36 cellular contexts compared by ENCODE assay signal in genomic region chr18:56453576-56453975, GRCh38.
"Had no signal": no experiment of that assay in that cellular context is flagged by ENCODE, and none has a peak within 500 bp of the region (broad histone marks: within the 10 kb centered on the region; RNA-seq: fewer than 3 reads in every experiment).

No MANE protein-coding gene starts in this region.

- H3K9me3 ChIP-seq: adrenal gland, body of pancreas, breast epithelium had no signal

- FAIRE-seq: astrocyte, TTC549 had no signal

- H3K9me3 Mint-ChIP-seq: activated CD4-positive, alpha-beta memory T cell treated with anti-CD3 and anti-CD28 coated beads, Interleukin-2, amount 10 ng/mL, durations not matched to agents 7 days and 5 days; activated CD4-positive, alpha-beta T cell treated with anti-CD3 and anti-CD28 coated beads, Interleukin-2, amount 10 ng/mL, durations not matched to agents 7 days and 5 days; activated naive CD4-positive, alpha-beta T cell treated with anti-CD3 and anti-CD28 coated beads for 36 hours; activated naive CD4-positive, alpha-beta T cell treated with anti-CD3 and anti-CD28 coated beads, Interleukin-2, amount 50 U/mL, for 72 hours; activated naive CD8-positive, alpha-beta T cell treated with anti-CD3 and anti-CD28 coated beads for 36 hours; activated T-cell treated with anti-CD3 and anti-CD28 coated beads, Interleukin-2, amount 50 U/mL, for 4 hours; activated T-cell treated with anti-CD3 and anti-CD28 coated beads, Interleukin-2, amount 50 U/mL, for 72 hours; activated T-helper 1 cell treated with anti-CD3 and anti-CD28 coated beads, Interleukin-12 subunit alpha, Interleukin-12 subunit beta, Interleukin-2, Interleukin-4 antibody, amounts not matched to agents 30 ng/mL and 10 ng/mL and 1 ng/mL, durations not matched to agents 14 hours and 24 hours and 36 hours; activated T-helper 17 cell treated with anti-CD3 and anti-CD28 coated beads, Interleukin-2, amount 50 U/mL, for 72 hours; T-helper 1 cell treated with Interleukin-12 subunit alpha and Interleukin-12 subunit beta and Interleukin-4 antibody, amounts not matched to agents 30 μg/mL and 1 μg/mL, for 36 hours; T-helper 2 cell treated with Interferon-gamma antibody and Interleukin-4, amounts not matched to agents 5 μg/mL and 100 μg/mL, for 36 hours had no signal

- ATAC-seq: activated CD4-positive, alpha-beta T cell treated with anti-CD3 and anti-CD28 coated beads for 36 hours; activated CD4-positive, CD25-positive, alpha-beta regulatory T cell treated with anti-CD3 and anti-CD28 coated beads, Interleukin-2, amount 50 U/mL, for 24 hours; activated naive CD4-positive, alpha-beta T cell treated with anti-CD3 and anti-CD28 coated beads, Interleukin-2, amount 50 U/mL, for 72 hours; activated T-cell treated with anti-CD3 and anti-CD28 coated beads, Interleukin-2, amount 50 U/mL, for 4 hours; activated T-cell treated with anti-CD3 and anti-CD28 coated beads, Interleukin-2, amount 50 U/mL, for 72 hours; activated T-helper 17 cell treated with anti-CD3 and anti-CD28 coated beads, Interleukin-2, amount 50 U/mL, for 72 hours; body of pancreas had no signal

- H3K36me3 Mint-ChIP-seq: activated naive CD4-positive, alpha-beta T cell treated with anti-CD3 and anti-CD28 coated beads, Interleukin-2, amount 50 U/mL, for 72 hours; activated naive CD8-positive, alpha-beta T cell treated with anti-CD3 and anti-CD28 coated beads for 36 hours had no signal

- H3K4me3 Mint-ChIP-seq: activated CD4-positive, alpha-beta memory T cell treated with anti-CD3 and anti-CD28 coated beads, Interleukin-2, amount 10 ng/mL, durations not matched to agents 7 days and 5 days; activated CD4-positive, alpha-beta T cell treated with anti-CD3 and anti-CD28 coated beads for 36 hours; activated CD4-positive, alpha-beta T cell treated with anti-CD3 and anti-CD28 coated beads, Interleukin-2, amount 10 ng/mL, durations not matched to agents 7 days and 5 days; activated naive CD4-positive, alpha-beta T cell treated with anti-CD3 and anti-CD28 coated beads for 36 hours; activated naive CD8-positive, alpha-beta T cell treated with anti-CD3 and anti-CD28 coated beads for 36 hours; activated T-cell treated with anti-CD3 and anti-CD28 coated beads, Interleukin-2, amount 50 U/mL, for 4 hours; activated T-cell treated with anti-CD3 and anti-CD28 coated beads, Interleukin-2, amount 50 U/mL, for 72 hours; activated T-helper 1 cell treated with anti-CD3 and anti-CD28 coated beads, Interleukin-12 subunit alpha, Interleukin-12 subunit beta, Interleukin-2, Interleukin-4 antibody, amounts not matched to agents 30 ng/mL and 10 ng/mL and 1 ng/mL, durations not matched to agents 14 hours and 24 hours and 36 hours; activated T-helper 17 cell treated with anti-CD3 and anti-CD28 coated beads, Interleukin-2, amount 50 U/mL, for 72 hours; T-helper 1 cell treated with Interleukin-12 subunit alpha and Interleukin-12 subunit beta and Interleukin-4 antibody, amounts not matched to agents 30 μg/mL and 1 μg/mL, for 36 hours; T-helper 2 cell treated with Interferon-gamma antibody and Interleukin-4, amounts not matched to agents 5 μg/mL and 100 μg/mL, for 36 hours had no signal

- H3K4me1 ChIP-seq: adrenal gland, body of pancreas, breast epithelium had no signal

- H3K4me3 ChIP-seq: adrenal gland, body of pancreas, breast epithelium had no signal

- DNase-seq: activated CD4-positive, alpha-beta memory T cell treated with anti-CD3 and anti-CD28 coated beads, Interleukin-2, amount 10 ng/mL, durations not matched to agents 7 days and 5 days; activated CD4-positive, alpha-beta T cell treated with anti-CD3 and anti-CD28 coated beads for 1 hour; activated CD4-positive, alpha-beta T cell treated with anti-CD3 and anti-CD28 coated beads for 36 hours; activated CD4-positive, alpha-beta T cell treated with anti-CD3 and anti-CD28 coated beads for 48 hours; activated CD4-positive, alpha-beta T cell treated with anti-CD3 and anti-CD28 coated beads, Interleukin-2, amount 10 ng/mL, durations not matched to agents 7 days and 5 days; activated CD4-positive, alpha-beta T cell treated with anti-CD3 and anti-CD28 coated beads, Interleukin-2, amount 50 U/mL, for 48 hours; activated CD4-positive, CD25-positive, alpha-beta regulatory T cell; activated CD8-positive, alpha-beta memory T cell treated with anti-CD3 and anti-CD28 coated beads, Interleukin-2, amount 50 U/mL, for 4 hours; activated effector memory CD4-positive, alpha-beta T cell treated with anti-CD3 and anti-CD28 coated beads, Interleukin-2, amount 50 U/mL, for 16 hours; activated gamma-delta T cell treated with Interleukin-2 at 50 U/mL for 16 hours; activated naive CD4-positive, alpha-beta T cell; activated naive CD4-positive, alpha-beta T cell treated with anti-CD3 and anti-CD28 coated beads for 36 hours; activated naive CD4-positive, alpha-beta T cell treated with anti-CD3 and anti-CD28 coated beads, Interleukin-2, amount 50 U/mL, for 16 hours; activated naive CD8-positive, alpha-beta T cell treated with anti-CD3 and anti-CD28 coated beads for 36 hours; activated T-cell treated with anti-CD3 and anti-CD28 coated beads for 4 hours; activated T-cell treated with anti-CD3 and anti-CD28 coated beads, Interleukin-2, amount 50 U/mL, for 1 hour; activated T-cell treated with anti-CD3 and anti-CD28 coated beads, Interleukin-2, amount 50 U/mL, for 4 hours; activated T-cell treated with anti-CD3 and anti-CD28 coated beads, Interleukin-2, amount 50 U/mL, for 72 hours; adrenal gland; amniotic stem cell; aorta; body of pancreas; brain microvascular endothelial cell; central memory CD4-positive, alpha-beta T cell; T-helper 2 cell; T-helper 9 cell had no signal

- H3K36me3 ChIP-seq: adrenal gland, brain microvascular endothelial cell, breast epithelium had no signal

- H3K4me1 Mint-ChIP-seq: activated CD4-positive, alpha-beta memory T cell treated with anti-CD3 and anti-CD28 coated beads, Interleukin-2, amount 10 ng/mL, durations not matched to agents 7 days and 5 days; activated CD4-positive, alpha-beta T cell treated with anti-CD3 and anti-CD28 coated beads for 36 hours; activated CD4-positive, alpha-beta T cell treated with anti-CD3 and anti-CD28 coated beads, Interleukin-2, amount 10 ng/mL, durations not matched to agents 7 days and 5 days; activated naive CD8-positive, alpha-beta T cell treated with anti-CD3 and anti-CD28 coated beads for 36 hours; activated T-helper 17 cell treated with anti-CD3 and anti-CD28 coated beads, Interleukin-2, amount 50 U/mL, for 72 hours had no signal

- H3K27ac ChIP-seq: adrenal gland, body of pancreas, brain microvascular endothelial cell, breast epithelium, VCaP had no signal

- H3K27me3 ChIP-seq: adrenal gland, body of pancreas, brain microvascular endothelial cell, breast epithelium had no signal

- H3K27ac Mint-ChIP-seq: activated CD4-positive, alpha-beta memory T cell treated with anti-CD3 and anti-CD28 coated beads, Interleukin-2, amount 10 ng/mL, durations not matched to agents 7 days and 5 days; activated CD4-positive, alpha-beta T cell treated with anti-CD3 and anti-CD28 coated beads for 36 hours; activated CD4-positive, alpha-beta T cell treated with anti-CD3 and anti-CD28 coated beads, Interleukin-2, amount 10 ng/mL, durations not matched to agents 7 days and 5 days; activated naive CD4-positive, alpha-beta T cell treated with anti-CD3 and anti-CD28 coated beads for 36 hours; activated naive CD4-positive, alpha-beta T cell treated with anti-CD3 and anti-CD28 coated beads, Interleukin-2, amount 50 U/mL, for 72 hours; activated naive CD8-positive, alpha-beta T cell treated with anti-CD3 and anti-CD28 coated beads for 36 hours; activated T-cell treated with anti-CD3 and anti-CD28 coated beads, Interleukin-2, amount 50 U/mL, for 72 hours; activated T-helper 1 cell treated with anti-CD3 and anti-CD28 coated beads, Interleukin-12 subunit alpha, Interleukin-12 subunit beta, Interleukin-2, Interleukin-4 antibody, amounts not matched to agents 30 ng/mL and 10 ng/mL and 1 ng/mL, durations not matched to agents 14 hours and 24 hours and 36 hours; activated T-helper 17 cell treated with anti-CD3 and anti-CD28 coated beads, Interleukin-2, amount 50 U/mL, for 72 hours; T-helper 1 cell treated with Interleukin-12 subunit alpha and Interleukin-12 subunit beta and Interleukin-4 antibody, amounts not matched to agents 30 μg/mL and 1 μg/mL, for 36 hours; T-helper 2 cell treated with Interferon-gamma antibody and Interleukin-4, amounts not matched to agents 5 μg/mL and 100 μg/mL, for 36 hours had no signal

- H3K27me3 Mint-ChIP-seq: activated CD4-positive, alpha-beta memory T cell treated with anti-CD3 and anti-CD28 coated beads, Interleukin-2, amount 10 ng/mL, durations not matched to agents 7 days and 5 days; activated CD4-positive, alpha-beta T cell treated with anti-CD3 and anti-CD28 coated beads, Interleukin-2, amount 10 ng/mL, durations not matched to agents 7 days and 5 days; activated T-helper 17 cell treated with anti-CD3 and anti-CD28 coated beads, Interleukin-2, amount 50 U/mL, for 72 hours had no signal
